ENCODE assay signal across 1 cellular context in genomic region chr19:8592231-8593009, GRCh38.
TF ChIP-seq lines count a peak whose summit lies in the region.

No MANE protein-coding gene starts in this region.

TF ChIP-seq in GM23338, 12 proteins besides CTCF, POLR2A, EP300 and RAD21 (continued from another document):
- no peak for TF ChIP-seq REST (IDR thresholded peaks at IDR 0.05; ENCODE audit: unreplicated experiment)
- peak; percentile 35 for TF ChIP-seq STAT1 (IDR thresholded peaks at IDR 0.05; ENCODE audit: unreplicated experiment)
- no peak for TF ChIP-seq ETS1 (IDR thresholded peaks at IDR 0.05)
- TF ChIP-seq EZH2phosphoT487 (IDR thresholded peaks at IDR 0.05; ENCODE audit: unreplicated experiment) = no peak
- no peak for TF ChIP-seq ZNF462 (CRISPR knock-in tag; IDR thresholded peaks at IDR 0.05)
- 0 out of 2 replicates have a peak, but pooled peaks have one; percentile 19 for TF ChIP-seq NANOG (IDR thresholded peaks at IDR 0.05; ENCODE audit: borderline replicate concordance)
- peak; percentile 93 for TF ChIP-seq POLR2AphosphoS5 (IDR thresholded peaks at IDR 0.05; ENCODE audit: low read depth)
